ENCODE assay signal across 1 cellular context in genomic region chr6:161056451-161056850, GRCh38.
TF ChIP-seq lines count a peak whose summit lies in the region.

No MANE protein-coding gene starts in this region.

TF ChIP-seq in GM12878, 131 proteins besides CTCF, POLR2A, EP300 and RAD21 (continued from another document):
- TF ChIP-seq, protein P1, sequence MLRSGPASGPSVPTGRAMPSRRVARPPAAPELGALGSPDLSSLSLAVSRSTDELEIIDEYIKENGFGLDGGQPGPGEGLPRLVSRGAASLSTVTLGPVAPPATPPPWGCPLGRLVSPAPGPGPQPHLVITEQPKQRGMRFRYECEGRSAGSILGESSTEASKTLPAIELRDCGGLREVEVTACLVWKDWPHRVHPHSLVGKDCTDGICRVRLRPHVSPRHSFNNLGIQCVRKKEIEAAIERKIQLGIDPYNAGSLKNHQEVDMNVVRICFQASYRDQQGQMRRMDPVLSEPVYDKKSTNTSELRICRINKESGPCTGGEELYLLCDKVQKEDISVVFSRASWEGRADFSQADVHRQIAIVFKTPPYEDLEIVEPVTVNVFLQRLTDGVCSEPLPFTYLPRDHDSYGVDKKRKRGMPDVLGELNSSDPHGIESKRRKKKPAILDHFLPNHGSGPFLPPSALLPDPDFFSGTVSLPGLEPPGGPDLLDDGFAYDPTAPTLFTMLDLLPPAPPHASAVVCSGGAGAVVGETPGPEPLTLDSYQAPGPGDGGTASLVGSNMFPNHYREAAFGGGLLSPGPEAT (IDR thresholded peaks at IDR 0.05; ENCODE audit: low read depth), result no peak
- TF ChIP-seq, protein P2, sequence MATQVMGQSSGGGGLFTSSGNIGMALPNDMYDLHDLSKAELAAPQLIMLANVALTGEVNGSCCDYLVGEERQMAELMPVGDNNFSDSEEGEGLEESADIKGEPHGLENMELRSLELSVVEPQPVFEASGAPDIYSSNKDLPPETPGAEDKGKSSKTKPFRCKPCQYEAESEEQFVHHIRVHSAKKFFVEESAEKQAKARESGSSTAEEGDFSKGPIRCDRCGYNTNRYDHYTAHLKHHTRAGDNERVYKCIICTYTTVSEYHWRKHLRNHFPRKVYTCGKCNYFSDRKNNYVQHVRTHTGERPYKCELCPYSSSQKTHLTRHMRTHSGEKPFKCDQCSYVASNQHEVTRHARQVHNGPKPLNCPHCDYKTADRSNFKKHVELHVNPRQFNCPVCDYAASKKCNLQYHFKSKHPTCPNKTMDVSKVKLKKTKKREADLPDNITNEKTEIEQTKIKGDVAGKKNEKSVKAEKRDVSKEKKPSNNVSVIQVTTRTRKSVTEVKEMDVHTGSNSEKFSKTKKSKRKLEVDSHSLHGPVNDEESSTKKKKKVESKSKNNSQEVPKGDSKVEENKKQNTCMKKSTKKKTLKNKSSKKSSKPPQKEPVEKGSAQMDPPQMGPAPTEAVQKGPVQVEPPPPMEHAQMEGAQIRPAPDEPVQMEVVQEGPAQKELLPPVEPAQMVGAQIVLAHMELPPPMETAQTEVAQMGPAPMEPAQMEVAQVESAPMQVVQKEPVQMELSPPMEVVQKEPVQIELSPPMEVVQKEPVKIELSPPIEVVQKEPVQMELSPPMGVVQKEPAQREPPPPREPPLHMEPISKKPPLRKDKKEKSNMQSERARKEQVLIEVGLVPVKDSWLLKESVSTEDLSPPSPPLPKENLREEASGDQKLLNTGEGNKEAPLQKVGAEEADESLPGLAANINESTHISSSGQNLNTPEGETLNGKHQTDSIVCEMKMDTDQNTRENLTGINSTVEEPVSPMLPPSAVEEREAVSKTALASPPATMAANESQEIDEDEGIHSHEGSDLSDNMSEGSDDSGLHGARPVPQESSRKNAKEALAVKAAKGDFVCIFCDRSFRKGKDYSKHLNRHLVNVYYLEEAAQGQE (IDR thresholded peaks at IDR 0.05; ENCODE audit: low read depth, low read length), result no peak
- TF ChIP-seq NFYA (IDR thresholded peaks at IDR 0.05; ENCODE audit: borderline replicate concordance, low read depth, low read length) (no peak), TCF7 (IDR thresholded peaks at IDR 0.05; ENCODE audit: borderline replicate concordance) (no peak), E4F1 (IDR thresholded peaks at IDR 0.05; ENCODE audit: borderline replicate concordance, partially characterized antibody) (no peak), RUNX3 (IDR thresholded peaks at IDR 0.05; ENCODE audit: low read length) (peak; percentile 6; the same call in 1 of the 2 replicates), RFX5 (IDR thresholded peaks at IDR 0.05; ENCODE audit: low read depth, low read length) (no peak), CHD1 (IDR thresholded peaks at IDR 0.05; ENCODE audit: low read depth, low read length) (no peak), ZZZ3 (IDR thresholded peaks at IDR 0.05; ENCODE audit: control insufficient read depth, insufficient read length, low read depth) (no peak), IRF3 (IDR thresholded peaks at IDR 0.05) (no peak), PAX8 (IDR thresholded peaks at IDR 0.05) (no peak), IKZF1 (conservative IDR thresholded peaks at IDR 0.05) (no peak), CBX5 (IDR thresholded peaks at IDR 0.05; ENCODE audit: low read depth) (no peak), FOXM1 (IDR thresholded peaks at IDR 0.05; ENCODE audit: low read depth, low read length) (no peak), NFIC (IDR thresholded peaks at IDR 0.05; ENCODE audit: low read depth, low read length) (peak; percentile 42; the same call in 1 of the 2 replicates), TARDBP (IDR thresholded peaks at IDR 0.05; ENCODE audit: borderline replicate concordance) (no peak), MEF2B (IDR thresholded peaks at IDR 0.05; ENCODE audit: partially characterized antibody, poor library complexity, severe bottlenecking) (no peak), BCL11A (IDR thresholded peaks at IDR 0.05; ENCODE audit: low read depth, low read length) (no peak), ESRRA (IDR thresholded peaks at IDR 0.05; ENCODE audit: low read length) (no peak), EZH2 (IDR thresholded peaks at IDR 0.05; ENCODE audit: borderline replicate concordance, control insufficient read depth, low read depth, low read length) (no peak), JUNB (IDR thresholded peaks at IDR 0.05) (peak; percentile 63), E2F4 (IDR thresholded peaks at IDR 0.05; ENCODE audit: low read depth, low read length) (no peak), ZNF687 (IDR thresholded peaks at IDR 0.05) (no peak), EGR1 (IDR thresholded peaks at IDR 0.05; ENCODE audit: borderline replicate concordance in 1 of 2, low read depth in 2 of 2, low read length in 2 of 2) (no peak), SP1 (IDR thresholded peaks at IDR 0.05; ENCODE audit: low read depth, low read length) (no peak), IKZF2 (IDR thresholded peaks at IDR 0.05) (0 out of 4 replicates have a peak, but pooled peaks of 1 of the 2 experiments have one; percentile 15), SRF (IDR thresholded peaks at IDR 0.05; ENCODE audit: low read depth in 2 of 2, low read length in 2 of 2) (peak in 1 of 2 experiments; percentile 75; a peak in 1 of 4 replicates), CHD4 (IDR thresholded peaks at IDR 0.05) (no peak), JUND (IDR thresholded peaks at IDR 0.05; ENCODE audit: low read depth, low read length) (no peak), MTA2 (IDR thresholded peaks at IDR 0.05; ENCODE audit: low read depth) (peak; percentile 69), NR2C1 (IDR thresholded peaks at IDR 0.05) (no peak), CEBPB (IDR thresholded peaks at IDR 0.05; ENCODE audit: borderline replicate concordance in 1 of 2, low read depth in 2 of 2, low read length in 2 of 2) (no peak), ETV6 (conservative IDR thresholded peaks at IDR 0.05 in 1 of 2, IDR thresholded peaks at IDR 0.05 in 1 of 2; ENCODE audit: borderline replicate concordance in 1 of 2, low read depth in 1 of 2) (no peak), SIX5 (IDR thresholded peaks at IDR 0.05; ENCODE audit: low read depth, low read length, severe bottlenecking) (no peak), ZNF384 (IDR thresholded peaks at IDR 0.05; ENCODE audit: borderline replicate concordance, low read depth, low read length) (no peak), MYC (IDR thresholded peaks at IDR 0.05; ENCODE audit: insufficient read depth, insufficient read length, insufficient replicate concordance, low read length, severe bottlenecking) (no peak), BCL3 (IDR thresholded peaks at IDR 0.05; ENCODE audit: borderline replicate concordance, insufficient read depth, low read depth, low read length, poor library complexity, severe bottlenecking) (no peak), HDAC2 (IDR thresholded peaks at IDR 0.05) (no peak), NR2F1 (conservative IDR thresholded peaks at IDR 0.05) (no peak), YY1 (IDR thresholded peaks at IDR 0.05; ENCODE audit: low read depth, low read length) (no peak), ZNF217 (IDR thresholded peaks at IDR 0.05) (no peak), ASH2L (IDR thresholded peaks at IDR 0.05; ENCODE audit: borderline replicate concordance, low read depth) (no peak), CREB1 (IDR thresholded peaks at IDR 0.05; ENCODE audit: low read depth) (no peak), PML (IDR thresholded peaks at IDR 0.05; ENCODE audit: low read length) (no peak), SUPT20H (IDR thresholded peaks at IDR 0.05; ENCODE audit: borderline replicate concordance, control insufficient read depth, low read depth, low read length) (no peak), SIN3A (IDR thresholded peaks at IDR 0.05; ENCODE audit: low read depth, low read length) (no peak), ZSCAN29 (IDR thresholded peaks at IDR 0.05) (no peak)
- TF ChIP-seq, protein P3, sequence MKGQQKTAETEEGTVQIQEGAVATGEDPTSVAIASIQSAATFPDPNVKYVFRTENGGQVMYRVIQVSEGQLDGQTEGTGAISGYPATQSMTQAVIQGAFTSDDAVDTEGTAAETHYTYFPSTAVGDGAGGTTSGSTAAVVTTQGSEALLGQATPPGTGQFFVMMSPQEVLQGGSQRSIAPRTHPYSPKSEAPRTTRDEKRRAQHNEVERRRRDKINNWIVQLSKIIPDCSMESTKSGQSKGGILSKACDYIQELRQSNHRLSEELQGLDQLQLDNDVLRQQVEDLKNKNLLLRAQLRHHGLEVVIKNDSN (IDR thresholded peaks at IDR 0.05; ENCODE audit: borderline replicate concordance, extremely low read length, insufficient read depth, low read depth, low read length), result no peak
